6 cellular contexts compared by ENCODE assay signal in genomic region chr19:43984687-43985000, GRCh38. TPM values are rescaled to one million over a fixed set of nuclear protein-coding genes. Genes with fewer than 3 reads are reported as not detected.
DNase-seq lines count a peak whose midpoint lies in the region; ATAC-seq, FAIRE-seq and TF ChIP-seq lines count a peak whose summit lies in the region.

No MANE protein-coding gene starts in this region.

- peak overlapping the region; percentile 67 for H3K4me2 ChIP-seq in A549

- intact Hi-C loops in sigmoid colon (cut with DNase I): loop anchor here (2.0 to 5.0 kb wide), 3 partner anchors 18 to 128 kb away; partner anchors contain the start of genes ZNF225, ZNF230 and ZNF45

- POLR2A ChIA-PET in A549 (lab: Yijun Ruan, JAX): interaction anchor here (1.7 kb wide), 1 partner anchor 50 kb away, joined by 4 read pairs; the partner anchor contains the start of gene ZNF45

- TF ChIP-seq POLR2A in A549 (IDR thresholded peaks at IDR 0.05; ENCODE audit: low read length) (no peak), sigmoid colon (IDR thresholded peaks at IDR 0.05) (no peak)

- H3K27me3 Mint-ChIP-seq in endodermal cell (ENCODE audit: insufficient read depth): peaks cover 2% of the 10 kb centered on the region

- peak overlapping the region; percentile 77 for H3K9ac ChIP-seq in endodermal cell (ENCODE audit: extremely low read depth, low read length, poor library complexity, severe bottlenecking)

- H3K4me1 Mint-ChIP-seq in endodermal cell: peaks cover 2% of the 10 kb centered on the region

- H3K27me3 ChIP-seq in endodermal cell (ENCODE audit: control insufficient read depth, insufficient read depth, low read length, poor library complexity, severe bottlenecking): no peaks in the 10 kb centered on the region
- H3K27me3 ChIP-seq in sigmoid colon: no peaks in the 10 kb centered on the region

- H3K9me3 Mint-ChIP-seq in endodermal cell: peaks cover 3% of the 10 kb centered on the region

- TF ChIP-seq EP300 in A549 (IDR thresholded peaks at IDR 0.05): no peak
- no peak for TF ChIP-seq EP300 in sigmoid colon (IDR thresholded peaks at IDR 0.05)

- peak overlapping the region; percentile 96 for H3K4me3 Mint-ChIP-seq in endodermal cell

- whole genome bisulfite sequencing in A549 (ENCODE audit: missing lambda C conversion rate): 47% methylated on average over 14 of the region's 14 CpGs
- 8 to 11% methylated on average over 8 to 14 of the region's 14 CpGs for WGBS in endodermal cell (ENCODE audit: insufficient coverage in 1 of 2, insufficient read length in 1 of 2), 2 experiments
- 2 to 4% methylated on average over 14 of the region's 14 CpGs for WGBS in sigmoid colon, 2 donors

- H3K27ac Mint-ChIP-seq in endodermal cell: no peak overlapping the region

- peaks cover 74% of the 10 kb centered on the region for H3K9me3 ChIP-seq in A549
- no peaks in the 10 kb centered on the region for H3K9me3 ChIP-seq in endodermal cell (ENCODE audit: control insufficient read depth, low read length)
- H3K9me3 ChIP-seq in sigmoid colon: peaks cover 0 to 9% (median 1%) of the 10 kb centered on the region in 4 donors

- TF ChIP-seq CTCF in A549 (IDR thresholded peaks at IDR 0.05): no peak
- no peak for TF ChIP-seq CTCF in endodermal cell (conservative IDR thresholded peaks at IDR 0.05)
- no peak for TF ChIP-seq CTCF in sigmoid colon (IDR thresholded peaks at IDR 0.05)

- peaks cover 16% of the 10 kb centered on the region for H3K36me3 ChIP-seq in endodermal cell (ENCODE audit: control insufficient read depth, insufficient read depth, low read length)
- H3K36me3 ChIP-seq in sigmoid colon: peaks cover 0 to 16% (median 9%) of the 10 kb centered on the region in 4 donors

- H3K4me1 ChIP-seq in A549: no peaks in the 10 kb centered on the region
- H3K4me1 ChIP-seq in endodermal cell (ENCODE audit: control insufficient read depth, insufficient read depth, low read length): no peaks in the 10 kb centered on the region
- peaks cover 0 to 16% (median 6%) of the 10 kb centered on the region in 4 donors for H3K4me1 ChIP-seq in sigmoid colon

- H3K36me3 Mint-ChIP-seq in endodermal cell (ENCODE audit: low read depth): peaks cover 10% of the 10 kb centered on the region

- ATAC-seq in A549 (peak; percentile 46 to 59; a peak in 5 of 6 replicates), HG03460 (IDR thresholded peaks at IDR 0.05; ENCODE audit: unreplicated experiment) (peak; percentile 15)

- DNase-seq in A549 (ENCODE audit: low read depth in 1 of 2, low spot score in 1 of 2): no peak
- DNase-seq in endodermal cell: peak; percentile 48
- no peak for DNase-seq in sigmoid colon
- no peak for DNase-seq in dedifferentiated amniotic fluid mesenchymal stem cell (ENCODE audit: extremely low spot score)
- DNase-seq in mucosa of gallbladder (ENCODE audit: low spot score): no peak

- H3K4me3 ChIP-seq in A549: peak overlapping the region; percentile 67
- peak overlapping the region; percentile 93 for H3K4me3 ChIP-seq in endodermal cell (ENCODE audit: low read length)
- H3K4me3 ChIP-seq in sigmoid colon: peak overlapping the region; percentile 67 to 80 (median 72)

- no peak for FAIRE-seq in A549 (lab: Jason Lieb, UNC)

- CTCF ChIA-PET in A549 (lab: Yijun Ruan, JAX): no interaction called here

- no peak for TF ChIP-seq RAD21 in A549 (conservative IDR thresholded peaks at IDR 0.05 in 1 of 2, IDR thresholded peaks at IDR 0.05 in 1 of 2)

- H3K27ac ChIP-seq in A549 (peak overlapping the region; percentile 69 to 83), endodermal cell (ENCODE audit: low read depth, low read length) (no peak overlapping the region), sigmoid colon (peak overlapping the region; percentile 78 to 83 (median 83))

TF ChIP-seq in A549, 52 proteins besides CTCF, POLR2A, EP300 and RAD21:
- TF ChIP-seq HDAC2 (IDR thresholded peaks at IDR 0.05) (no peak), EHMT2 (IDR thresholded peaks at IDR 0.05; ENCODE audit: low read depth) (no peak), ATOH8 (CRISPR knock-in tag; IDR thresholded peaks at IDR 0.05; ENCODE audit: low read depth) (no peak), BHLHE40 (IDR thresholded peaks at IDR 0.05; ENCODE audit: low read depth, low read length) (no peak), JUN (IDR thresholded peaks at IDR 0.05) (no peak)

RNA-seq across cellular contexts. Expression of gene ZNF155, which starts 0.7 kb away (rescaled TPM):
- polyA plus RNA-seq in A549 (2011; rRNA removed): 5.2 and 6.6 TPM in 2 replicates
- 1.1 and 1.2 TPM in 2 replicates for polyA plus RNA-seq in A549 (2012; cell fraction: cytosol; rRNA removed)
- polyA plus RNA-seq in A549 (2012; cell fraction: nucleus; rRNA removed): 1.2 and 2.0 TPM in 2 replicates
- 3.9 to 4.8 TPM (median 4.3 TPM) in 3 replicates for polyA plus RNA-seq in A549 (2017; fragmentation: RNase III; extraction: RNeasy Plus Mini Kit Qiagen cat#74134 plus additional on column Dnase treatment)
- polyA minus RNA-seq in A549 (2011; rRNA and poly(A)+ RNA removed): 4.1 and 5.9 TPM in 2 replicates
- total RNA-seq in endodermal cell: 10 to 100 TPM in 1 of 2 donors, 1 to 10 TPM in 1; 9.7 to 12.7 TPM
- 12.0 TPM for polyA plus RNA-seq in endodermal cell (2013, experiment 1 of 2)
- 8.7 TPM for polyA plus RNA-seq in endodermal cell (2013, experiment 2 of 2)
- 1 to 10 TPM; 5.5 to 8.2 (median 7.5) TPM for total RNA-seq in sigmoid colon
- polyA plus RNA-seq in sigmoid colon: 1 to 10 TPM; 1.8 to 4.5 (median 2.3) TPM
- total RNA-seq in mucosa of gallbladder: 7.6 TPM

RNA-seq across cellular contexts. Expression of gene ZNF230, which starts 18.1 kb away (rescaled TPM):
- polyA plus RNA-seq in A549 (2011; rRNA removed): 6.2 and 6.3 TPM in 2 replicates
- 1.6 and 2.0 TPM in 2 replicates for polyA plus RNA-seq in A549 (2012; cell fraction: cytosol; rRNA removed)
- 1.3 and 2.4 TPM in 2 replicates for polyA plus RNA-seq in A549 (2012; cell fraction: nucleus; rRNA removed)
- 2.9 to 3.3 TPM (median 3.1 TPM) in 3 replicates for polyA plus RNA-seq in A549 (2017; fragmentation: RNase III; extraction: RNeasy Plus Mini Kit Qiagen cat#74134 plus additional on column Dnase treatment)
- 5.3 and 8.4 TPM in 2 replicates for polyA minus RNA-seq in A549 (2011; rRNA and poly(A)+ RNA removed)
- 1 to 10 TPM; 3.8 to 5.7 TPM for total RNA-seq in endodermal cell
- 3.2 TPM for polyA plus RNA-seq in endodermal cell (2013, experiment 1 of 2)
- 3.6 TPM for polyA plus RNA-seq in endodermal cell (2013, experiment 2 of 2)
- total RNA-seq in sigmoid colon: 10 to 100 TPM in 1 of 4 donors, 1 to 10 TPM in 3; 3.0 to 10.6 (median 5.1) TPM
- polyA plus RNA-seq in sigmoid colon: 1 to 10 TPM; 1.2 to 2.0 (median 1.4) TPM
- 5.7 TPM for total RNA-seq in mucosa of gallbladder

RNA-seq across cellular contexts. Expression of gene ZNF221, which starts 33.6 kb away (rescaled TPM):
- polyA plus RNA-seq in A549 (2011; rRNA removed) (1.6 and 2.4 TPM in 2 replicates), A549 (2017; fragmentation: RNase III; extraction: RNeasy Plus Mini Kit Qiagen cat#74134 plus additional on column Dnase treatment) (1.2 to 2.3 TPM (median 1.6 TPM) in 3 replicates), sigmoid colon (1 to 10 TPM in 1 of 3 donors, under 1 TPM in 1, not detected in 1; 0.60 to 1.7 TPM)
- 0.39 and 0.45 TPM in 2 replicates for polyA plus RNA-seq in A549 (2012; cell fraction: cytosol; rRNA removed)
- polyA plus RNA-seq in A549 (2012; cell fraction: nucleus; rRNA removed): 0.20 and 1.1 TPM in 2 replicates
- 3.1 and 4.0 TPM in 2 replicates for polyA minus RNA-seq in A549 (2011; rRNA and poly(A)+ RNA removed)
- total RNA-seq in endodermal cell (10 to 100 TPM; 11.5 to 11.8 TPM), sigmoid colon (1 to 10 TPM; 2.9 to 6.8 (median 4.8) TPM), mucosa of gallbladder (7.5 TPM)
- 4.7 TPM for polyA plus RNA-seq in endodermal cell (2013, experiment 1 of 2)
- 5.0 TPM for polyA plus RNA-seq in endodermal cell (2013, experiment 2 of 2)

RNA-seq across cellular contexts. Expression of gene ZNF222, which starts 40.5 kb away (rescaled TPM):
- polyA plus RNA-seq in A549 (2011; rRNA removed) (6.2 and 7.0 TPM in 2 replicates), A549 (2017; fragmentation: RNase III; extraction: RNeasy Plus Mini Kit Qiagen cat#74134 plus additional on column Dnase treatment) (4.6 to 5.9 TPM (median 4.7 TPM) in 3 replicates), sigmoid colon (1 to 10 TPM in 2 of 3 donors, under 1 TPM in 1; 0.60 to 2.1 (median 1.6) TPM)
- polyA plus RNA-seq in A549 (2012; cell fraction: cytosol; rRNA removed): 1.8 and 2.8 TPM in 2 replicates
- polyA plus RNA-seq in A549 (2012; cell fraction: nucleus; rRNA removed): 1.00 and 2.4 TPM in 2 replicates
- 4.5 and 6.9 TPM in 2 replicates for polyA minus RNA-seq in A549 (2011; rRNA and poly(A)+ RNA removed)
- total RNA-seq in endodermal cell (1 to 10 TPM; 5.0 to 6.0 TPM), sigmoid colon (1 to 10 TPM; 1.9 to 3.8 (median 2.4) TPM), mucosa of gallbladder (4.1 TPM)
- 8.4 TPM for polyA plus RNA-seq in endodermal cell (2013, experiment 1 of 2)
- polyA plus RNA-seq in endodermal cell (2013, experiment 2 of 2): 7.0 TPM

RNA-seq across cellular contexts. Expression of gene ZNF45, which starts 49.6 kb away (rescaled TPM):
- polyA plus RNA-seq in A549 (2011; rRNA removed) (19.9 and 20.9 TPM in 2 replicates), A549 (2017; fragmentation: RNase III; extraction: RNeasy Plus Mini Kit Qiagen cat#74134 plus additional on column Dnase treatment) (13.3 to 15.1 TPM (median 14.8 TPM) in 3 replicates), sigmoid colon (1 to 10 TPM; 2.4 to 6.4 (median 4.6) TPM)
- 4.7 and 6.2 TPM in 2 replicates for polyA plus RNA-seq in A549 (2012; cell fraction: cytosol; rRNA removed)
- polyA plus RNA-seq in A549 (2012; cell fraction: nucleus; rRNA removed): 4.1 and 6.7 TPM in 2 replicates
- 20.5 and 23.9 TPM in 2 replicates for polyA minus RNA-seq in A549 (2011; rRNA and poly(A)+ RNA removed)
- total RNA-seq in endodermal cell (10 to 100 TPM; 18.6 to 19.4 TPM), sigmoid colon (10 to 100 TPM in 3 of 4 donors, 1 to 10 TPM in 1; 5.5 to 18.2 (median 13.2) TPM), mucosa of gallbladder (17.6 TPM)
- polyA plus RNA-seq in endodermal cell (2013, experiment 1 of 2): 16.2 TPM
- polyA plus RNA-seq in endodermal cell (2013, experiment 2 of 2): 11.5 TPM
